In the genomic region with DNA sequence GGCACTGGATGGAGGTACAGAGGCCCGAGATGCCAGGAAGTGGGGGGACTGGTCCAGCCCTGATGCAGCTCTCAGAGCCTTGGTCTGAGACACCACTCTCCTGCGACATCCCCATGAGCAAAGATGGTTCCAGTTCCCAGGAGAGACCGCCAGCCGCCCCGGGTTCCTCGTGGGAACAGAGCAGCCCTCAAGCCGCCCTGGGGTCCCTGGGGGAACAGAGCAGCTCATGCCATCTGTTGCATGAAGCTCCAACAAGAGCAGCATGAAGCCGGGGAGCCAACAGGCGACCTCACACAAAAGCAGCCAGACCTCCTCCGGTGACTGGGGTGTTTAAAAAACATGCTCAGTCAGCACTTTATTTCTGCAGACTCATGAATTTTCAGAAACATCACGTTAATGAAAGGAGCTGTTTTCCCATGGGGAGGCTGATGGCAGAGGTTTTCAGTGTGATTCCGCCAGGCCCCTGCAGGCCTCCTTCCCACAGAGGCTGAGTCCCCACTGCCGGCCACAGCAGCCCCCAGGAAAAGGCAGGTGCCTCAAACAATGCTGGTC, we compare ENCODE assay signal across 1 cellular context.
TF ChIP-seq lines count a peak whose summit lies in the region.

No MANE protein-coding gene starts in this region.

TF ChIP-seq in K562, 482 proteins besides CTCF, POLR2A, EP300 and RAD21:
- TF ChIP-seq, protein P1, sequence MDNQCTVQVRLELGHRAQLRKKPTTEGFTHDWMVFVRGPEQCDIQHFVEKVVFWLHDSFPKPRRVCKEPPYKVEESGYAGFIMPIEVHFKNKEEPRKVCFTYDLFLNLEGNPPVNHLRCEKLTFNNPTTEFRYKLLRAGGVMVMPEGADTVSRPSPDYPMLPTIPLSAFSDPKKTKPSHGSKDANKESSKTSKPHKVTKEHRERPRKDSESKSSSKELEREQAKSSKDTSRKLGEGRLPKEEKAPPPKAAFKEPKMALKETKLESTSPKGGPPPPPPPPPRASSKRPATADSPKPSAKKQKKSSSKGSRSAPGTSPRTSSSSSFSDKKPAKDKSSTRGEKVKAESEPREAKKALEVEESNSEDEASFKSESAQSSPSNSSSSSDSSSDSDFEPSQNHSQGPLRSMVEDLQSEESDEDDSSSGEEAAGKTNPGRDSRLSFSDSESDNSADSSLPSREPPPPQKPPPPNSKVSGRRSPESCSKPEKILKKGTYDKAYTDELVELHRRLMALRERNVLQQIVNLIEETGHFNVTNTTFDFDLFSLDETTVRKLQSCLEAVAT (IDR thresholded peaks at IDR 0.05), result no peak
- TF ChIP-seq CTBP1 (IDR thresholded peaks at IDR 0.05; ENCODE audit: borderline replicate concordance) (no peak), MAFK (IDR thresholded peaks at IDR 0.05; ENCODE audit: low read length) (peak; percentile 100), STAT5B (CRISPR knock-in tag; IDR thresholded peaks at IDR 0.05) (no peak), TCF7 (IDR thresholded peaks at IDR 0.05; ENCODE audit: borderline replicate concordance) (no peak), CBX5 (IDR thresholded peaks at IDR 0.05; ENCODE audit: borderline replicate concordance, low read depth) (no peak), CBX8 (IDR thresholded peaks at IDR 0.05; ENCODE audit: borderline replicate concordance, extremely low read depth, low read depth, low read length, poor library complexity, severe bottlenecking) (no peak), NFE2 (IDR thresholded peaks at IDR 0.05; ENCODE audit: low read depth) (peak; percentile 19; the same call in 1 of the 2 replicates), TCF7L2 (IDR thresholded peaks at IDR 0.05; ENCODE audit: low read depth, low read length) (no peak), NEUROD1 (IDR thresholded peaks at IDR 0.05; ENCODE audit: borderline replicate concordance, low read depth, low read length, partially characterized antibody) (no peak), U2AF1 (optimal IDR thresholded peaks at IDR 0.05; ENCODE audit: low read depth, low read length) (no peak), C11orf30 (IDR thresholded peaks at IDR 0.05; ENCODE audit: low read depth) (peak; percentile 99), MAFG (tag; conservative IDR thresholded peaks at IDR 0.05) (peak; percentile 99), ZBTB7A (IDR thresholded peaks at IDR 0.05; ENCODE audit: borderline replicate concordance, control insufficient read depth, low read depth, low read length) (no peak), ZNF561 (CRISPR knock-in tag; conservative IDR thresholded peaks at IDR 0.05) (no peak), SMAD3 (CRISPR knock-in tag; conservative IDR thresholded peaks at IDR 0.05) (no peak), EWSR1 (IDR thresholded peaks at IDR 0.05; ENCODE audit: borderline replicate concordance, low read depth, partially characterized antibody) (no peak), KLF6 (CRISPR knock-in tag; IDR thresholded peaks at IDR 0.05; ENCODE audit: borderline replicate concordance) (no peak), ZBTB1 (CRISPR knock-in tag; IDR thresholded peaks at IDR 0.05; ENCODE audit: borderline replicate concordance, low read depth) (no peak), RBM15 (IDR thresholded peaks at IDR 0.05; ENCODE audit: insufficient read depth, low read length) (no peak), MAFF (IDR thresholded peaks at IDR 0.05; ENCODE audit: low read length) (peak; percentile 100), ZNF316 (IDR thresholded peaks at IDR 0.05) (peak; percentile 100), ZNF239 (CRISPR knock-in tag; IDR thresholded peaks at IDR 0.05) (no peak), CREBBP (IDR thresholded peaks at IDR 0.05; ENCODE audit: low read depth, low read length) (no peak), ZNF143 (CRISPR knock-in tag; IDR thresholded peaks at IDR 0.05) (no peak), BACH1 (tag; IDR thresholded peaks at IDR 0.05) (no peak)
- TF ChIP-seq, protein P2, sequence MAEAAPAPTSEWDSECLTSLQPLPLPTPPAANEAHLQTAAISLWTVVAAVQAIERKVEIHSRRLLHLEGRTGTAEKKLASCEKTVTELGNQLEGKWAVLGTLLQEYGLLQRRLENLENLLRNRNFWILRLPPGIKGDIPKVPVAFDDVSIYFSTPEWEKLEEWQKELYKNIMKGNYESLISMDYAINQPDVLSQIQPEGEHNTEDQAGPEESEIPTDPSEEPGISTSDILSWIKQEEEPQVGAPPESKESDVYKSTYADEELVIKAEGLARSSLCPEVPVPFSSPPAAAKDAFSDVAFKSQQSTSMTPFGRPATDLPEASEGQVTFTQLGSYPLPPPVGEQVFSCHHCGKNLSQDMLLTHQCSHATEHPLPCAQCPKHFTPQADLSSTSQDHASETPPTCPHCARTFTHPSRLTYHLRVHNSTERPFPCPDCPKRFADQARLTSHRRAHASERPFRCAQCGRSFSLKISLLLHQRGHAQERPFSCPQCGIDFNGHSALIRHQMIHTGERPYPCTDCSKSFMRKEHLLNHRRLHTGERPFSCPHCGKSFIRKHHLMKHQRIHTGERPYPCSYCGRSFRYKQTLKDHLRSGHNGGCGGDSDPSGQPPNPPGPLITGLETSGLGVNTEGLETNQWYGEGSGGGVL (CRISPR knock-in tag; IDR thresholded peaks at IDR 0.05), result no peak
